Comparison of ENCODE assay signal across 12 cellular contexts in the genomic region with DNA sequence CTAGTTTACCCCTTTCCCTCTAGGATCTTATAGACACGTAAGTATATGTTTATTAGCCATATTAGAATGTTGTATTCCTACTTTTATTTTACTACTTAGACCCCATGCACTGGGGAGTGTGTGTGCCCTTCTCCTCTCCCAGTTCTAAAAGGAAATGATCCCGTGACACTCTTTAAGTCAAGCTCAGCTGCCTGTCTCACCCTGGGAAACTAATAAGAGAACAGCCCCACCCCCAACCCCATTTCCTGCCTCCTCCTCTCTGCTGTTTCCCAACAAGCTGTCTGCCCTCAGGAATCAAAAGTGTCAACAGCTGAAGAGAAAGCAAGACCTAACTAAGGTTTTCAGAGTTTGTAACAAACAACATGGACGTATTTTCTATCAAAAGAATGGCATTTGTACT.
A peak's percentile ranks its signal among the peaks of the same experiment; 100 is the strongest.
DNase-seq lines count a peak whose midpoint lies in the region; ATAC-seq and TF ChIP-seq lines count a peak whose summit lies in the region.
"Had no signal": no experiment of that assay in that cellular context is flagged by ENCODE, and none has a peak within 500 bp of the region (broad histone marks: within the 10 kb centered on the region; RNA-seq: fewer than 3 reads in every experiment).

No MANE protein-coding gene starts in this region.

- in situ Hi-C loops in transverse colon (cut with MboI; ENCODE audit: low pct_ligation_motif_present in 1 of 4, low pct_unique_long_range_greater_than_20kb in 1 of 4, low sequenced_read_pairs in 3 of 4) = no loop called here

- no peaks in the 10 kb centered on the region for H3K27me3 Mint-ChIP-seq in WTC11 (ENCODE audit: low read depth)
- H3K27me3 Mint-ChIP-seq in CD4-positive, alpha-beta T cell = no peaks in the 10 kb centered on the region

- H3K9me3 ChIP-seq in transverse colon = peaks cover 0 to 5% of the 10 kb centered on the region in 2 donors
- no peaks in the 10 kb centered on the region for H3K9me3 ChIP-seq in CD4-positive, alpha-beta T cell (ENCODE audit: control insufficient read depth, low read length)

- 65 to 72% methylated on average over 3 of the region's 3 CpGs for WGBS in transverse colon (ENCODE audit: low coverage in 1 of 2), 2 donors

- peaks cover 24% of the 10 kb centered on the region for H3K4me1 Mint-ChIP-seq in WTC11
- no peaks in the 10 kb centered on the region for H3K4me1 Mint-ChIP-seq in CD4-positive, alpha-beta T cell (ENCODE audit: low read depth)
- H3K4me1 Mint-ChIP-seq: T-helper 17 cell had no signal

- peak overlapping the region; percentile 20; the same call in 1 of the 2 replicates for H3K4me3 Mint-ChIP-seq in WTC11
- no peak overlapping the region for H3K4me3 Mint-ChIP-seq in CD4-positive, alpha-beta T cell
- H3K4me3 Mint-ChIP-seq: T-helper 17 cell had no signal

- TF ChIP-seq CTCF in WTC11 (IDR thresholded peaks at IDR 0.05) = no peak
- TF ChIP-seq CTCF in transverse colon (IDR thresholded peaks at IDR 0.05) = no peak
- no peak for TF ChIP-seq CTCF in CD4-positive, alpha-beta T cell (IDR thresholded peaks at IDR 0.05)

- no peak for TF ChIP-seq EP300 in transverse colon (IDR thresholded peaks at IDR 0.05; ENCODE audit: low read depth)

- peak overlapping the region; percentile 88; the same call in 1 of the 2 replicates for H3K27ac Mint-ChIP-seq in WTC11
- H3K27ac Mint-ChIP-seq in CD4-positive, alpha-beta T cell = no peak overlapping the region
- H3K27ac Mint-ChIP-seq: T-helper 17 cell had no signal

- H3K27ac ChIP-seq in transverse colon = no peak overlapping the region
- no peak overlapping the region for H3K27ac ChIP-seq in CD4-positive, alpha-beta T cell (ENCODE audit: low read depth, low read length)

- ATAC-seq in WTC11 = peak; percentile 94
- ATAC-seq in CD4-positive, alpha-beta T cell (ENCODE audit: poor library complexity) = no peak
- no peak for ATAC-seq in GM18505 (IDR thresholded peaks at IDR 0.05; ENCODE audit: unreplicated experiment)
- ATAC-seq: T-helper 17 cell had no signal

- CTCF ChIA-PET in WTC11 (lab: Charles Lee) = interaction anchor here (0.6 to 1.4 kb wide), 3 partner anchors 8 to 311 kb away, joined by 3 to 8 read pairs (median 3); no protein-coding TSS in a partner anchor
- CTCF ChIA-PET in CD4-positive, alpha-beta T cell (lab: Charles Lee) = no interaction called here

- peaks cover 0 to 2% (median 0%) of the 10 kb centered on the region in 4 donors for H3K4me1 ChIP-seq in transverse colon

- H3K36me3 ChIP-seq in transverse colon = no peaks in the 10 kb centered on the region

- DNase-seq in NCI-H2029 (lab: John Stamatoyannopoulos, UW) = peak; percentile 7
- no peak for DNase-seq in NCI-H2029 treated with DMSO at 0.1 percent for 48 hours (lab: John Stamatoyannopoulos, UW)
- DNase-seq in WTC11 (ENCODE audit: low spot score) = peak; percentile 53
- DNase-seq in iPS-NIHi7 (ENCODE audit: extremely low spot score) = peak; percentile 70
- DNase-seq in transverse colon = peak; percentile 26
- no peak for DNase-seq in CD4-positive, alpha-beta T cell
- no peak for DNase-seq in NCI-H1105 (lab: John Stamatoyannopoulos, UW)
- DNase-seq: activated effector memory CD4-positive, alpha-beta T cell treated with anti-CD3 and anti-CD28 coated beads, Interleukin-2, amount 50 U/mL, for 16 hours; NCI-H1436 treated with DMSO at 0.1 percent for 48 hours; stimulated activated CD4-positive, alpha-beta T cell treated with anti-CD3 and anti-CD28 coated beads, Interleukin-1b, Interleukin-23, amount 100 ng/mL, for 48 hours; T-helper 17 cell had no signal

- POLR2A ChIA-PET in WTC11 (lab: Charles Lee) = no interaction called here
- POLR2A ChIA-PET in CD4-positive, alpha-beta T cell (lab: Charles Lee) = no interaction called here

- H3K27me3 ChIP-seq in transverse colon = no peaks in the 10 kb centered on the region
- no peaks in the 10 kb centered on the region for H3K27me3 ChIP-seq in CD4-positive, alpha-beta T cell (ENCODE audit: control insufficient read depth, insufficient read depth, low read length)

- TF ChIP-seq POLR2A in transverse colon (IDR thresholded peaks at IDR 0.05) (no peak), GM18505 (IDR thresholded peaks at IDR 0.05; ENCODE audit: borderline replicate concordance, extremely low read depth, insufficient read depth, insufficient read length) (no peak)

- H3K4me3 ChIP-seq in transverse colon = no peak overlapping the region

- H3K9me3 Mint-ChIP-seq in WTC11 = peaks cover 22% of the 10 kb centered on the region
- H3K9me3 Mint-ChIP-seq in CD4-positive, alpha-beta T cell = peaks cover 3% of the 10 kb centered on the region

- peaks cover 9% of the 10 kb centered on the region for H3K36me3 Mint-ChIP-seq in WTC11
- H3K36me3 Mint-ChIP-seq in CD4-positive, alpha-beta T cell (ENCODE audit: low read depth) = no peaks in the 10 kb centered on the region

- intact Hi-C loops in transverse colon (cut with DNase I; ENCODE audit: low total_unique reads) = no loop called here
- intact Hi-C loops in CD4-positive, alpha-beta T cell (cut with DNase I, micrococcal nuclease) = loop anchor here (5.0 to 10.0 kb wide), 3 partner anchors 40 to 65 kb away; no protein-coding TSS in a partner anchor

TF ChIP-seq in WTC11, 78 proteins besides CTCF, POLR2A, EP300 and RAD21:
- no peak for TF ChIP-seq PRRX2 (CRISPR knock-in tag; IDR thresholded peaks at IDR 0.05)
- TF ChIP-seq, protein P1, sequence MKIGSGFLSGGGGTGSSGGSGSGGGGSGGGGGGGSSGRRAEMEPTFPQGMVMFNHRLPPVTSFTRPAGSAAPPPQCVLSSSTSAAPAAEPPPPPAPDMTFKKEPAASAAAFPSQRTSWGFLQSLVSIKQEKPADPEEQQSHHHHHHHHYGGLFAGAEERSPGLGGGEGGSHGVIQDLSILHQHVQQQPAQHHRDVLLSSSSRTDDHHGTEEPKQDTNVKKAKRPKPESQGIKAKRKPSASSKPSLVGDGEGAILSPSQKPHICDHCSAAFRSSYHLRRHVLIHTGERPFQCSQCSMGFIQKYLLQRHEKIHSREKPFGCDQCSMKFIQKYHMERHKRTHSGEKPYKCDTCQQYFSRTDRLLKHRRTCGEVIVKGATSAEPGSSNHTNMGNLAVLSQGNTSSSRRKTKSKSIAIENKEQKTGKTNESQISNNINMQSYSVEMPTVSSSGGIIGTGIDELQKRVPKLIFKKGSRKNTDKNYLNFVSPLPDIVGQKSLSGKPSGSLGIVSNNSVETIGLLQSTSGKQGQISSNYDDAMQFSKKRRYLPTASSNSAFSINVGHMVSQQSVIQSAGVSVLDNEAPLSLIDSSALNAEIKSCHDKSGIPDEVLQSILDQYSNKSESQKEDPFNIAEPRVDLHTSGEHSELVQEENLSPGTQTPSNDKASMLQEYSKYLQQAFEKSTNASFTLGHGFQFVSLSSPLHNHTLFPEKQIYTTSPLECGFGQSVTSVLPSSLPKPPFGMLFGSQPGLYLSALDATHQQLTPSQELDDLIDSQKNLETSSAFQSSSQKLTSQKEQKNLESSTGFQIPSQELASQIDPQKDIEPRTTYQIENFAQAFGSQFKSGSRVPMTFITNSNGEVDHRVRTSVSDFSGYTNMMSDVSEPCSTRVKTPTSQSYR (CRISPR knock-in tag; IDR thresholded peaks at IDR 0.05) = 0 out of 2 replicates have a peak, but pooled peaks have one; percentile 36

Comparison
In these comparisons a context has a peak if more than half of its experiments do, and no peak if none do; other contexts are left out.
1. DNase-seq: peak in NCI-H2029 (single experiment), WTC11 (single experiment), iPS-NIHi7 (single experiment) and transverse colon (single experiment); none in NCI-H2029 treated with DMSO at 0.1 percent for 48 hours (single experiment), CD4-positive, alpha-beta T cell (0 of 10) and NCI-H1105 (single experiment).